ENCODE assay signal across 8 cellular contexts in genomic region chr13:51221674-51222509, GRCh38. TPM values are rescaled to one million over a fixed set of nuclear protein-coding genes. Genes with fewer than 3 reads are reported as not detected.
DNase-seq lines count a peak whose midpoint lies in the region; ATAC-seq and TF ChIP-seq lines count a peak whose summit lies in the region.

FAM124A (plus strand) TSS chr13:51222398; CDS start chr13:51222502, 104 bp downstream.

- no peaks in the 10 kb centered on the region for H3K4me1 Mint-ChIP-seq in activated T-helper 1 cell treated with anti-CD3 and anti-CD28 coated beads, Interleukin-12 subunit alpha, Interleukin-12 subunit beta, Interleukin-2, Interleukin-4 antibody, amounts not matched to agents 30 ng/mL and 10 ng/mL and 1 ng/mL, durations not matched to agents 14 hours and 24 hours and 36 hours (ENCODE audit: low read depth)
- peaks cover 5% of the 10 kb centered on the region for H3K4me1 Mint-ChIP-seq in nephron progenitor cell

- peaks cover 0 to 23% (median 7%) of the 10 kb centered on the region in 4 donors for H3K4me1 ChIP-seq in tibial nerve

- H3K4me3 Mint-ChIP-seq in activated T-helper 1 cell treated with anti-CD3 and anti-CD28 coated beads, Interleukin-12 subunit alpha, Interleukin-12 subunit beta, Interleukin-2, Interleukin-4 antibody, amounts not matched to agents 30 ng/mL and 10 ng/mL and 1 ng/mL, durations not matched to agents 14 hours and 24 hours and 36 hours = peak within 1 kb of the TSS; percentile 79
- peak within 1 kb of the TSS; percentile 82 for H3K4me3 Mint-ChIP-seq in nephron progenitor cell

- no peak for TF ChIP-seq EP300 in tibial nerve (IDR thresholded peaks at IDR 0.05)

- DNase-seq in NCI-H1436 (lab: John Stamatoyannopoulos, UW) (peak; percentile 15), NCI-H1436 treated with DMSO at 0.1 percent for 48 hours (lab: John Stamatoyannopoulos, UW) (no peak), NCI-H526 (lab: John Stamatoyannopoulos, UW) (peak; percentile 31 to 92), foreskin fibroblast (peak; percentile 25 to 73), nephron progenitor cell (peak; percentile 80), tibial nerve (ENCODE audit: low spot score in 2 of 2) (peak in 1 of 2 donors; percentile 9)
- peak; percentile 41 for DNase-seq in activated T-helper 1 cell treated with anti-CD3 and anti-CD28 coated beads, Interleukin-12 subunit alpha, Interleukin-12 subunit beta, Interleukin-2, Interleukin-4 antibody, amounts not matched to agents 30 ng/mL and 10 ng/mL and 1 ng/mL, durations not matched to agents 14 hours and 24 hours and 36 hours (ENCODE audit: low spot score)

- 1% methylated on average over 36 to 66 of the region's 86 CpGs for WGBS in tibial nerve, 2 donors

- ATAC-seq in HG02798 (IDR thresholded peaks at IDR 0.05; ENCODE audit: poor library complexity, unreplicated experiment) = peak; percentile 88

- H3K27ac Mint-ChIP-seq in activated T-helper 1 cell treated with anti-CD3 and anti-CD28 coated beads, Interleukin-12 subunit alpha, Interleukin-12 subunit beta, Interleukin-2, Interleukin-4 antibody, amounts not matched to agents 30 ng/mL and 10 ng/mL and 1 ng/mL, durations not matched to agents 14 hours and 24 hours and 36 hours = peak within 1 kb of the TSS; percentile 52
- no peak within 1 kb of the TSS for H3K27ac Mint-ChIP-seq in nephron progenitor cell

- no peaks in the 10 kb centered on the region for H3K9me3 Mint-ChIP-seq in activated T-helper 1 cell treated with anti-CD3 and anti-CD28 coated beads, Interleukin-12 subunit alpha, Interleukin-12 subunit beta, Interleukin-2, Interleukin-4 antibody, amounts not matched to agents 30 ng/mL and 10 ng/mL and 1 ng/mL, durations not matched to agents 14 hours and 24 hours and 36 hours
- H3K9me3 Mint-ChIP-seq in nephron progenitor cell = peaks cover 5% of the 10 kb centered on the region

- no peaks in the 10 kb centered on the region for H3K36me3 Mint-ChIP-seq in activated T-helper 1 cell treated with anti-CD3 and anti-CD28 coated beads, Interleukin-12 subunit alpha, Interleukin-12 subunit beta, Interleukin-2, Interleukin-4 antibody, amounts not matched to agents 30 ng/mL and 10 ng/mL and 1 ng/mL, durations not matched to agents 14 hours and 24 hours and 36 hours (ENCODE audit: low read depth)
- H3K36me3 Mint-ChIP-seq in nephron progenitor cell (ENCODE audit: low read depth) = no peaks in the 10 kb centered on the region

- H3K27me3 ChIP-seq in tibial nerve = no peaks in the 10 kb centered on the region

- intact Hi-C loops in activated T-helper 1 cell treated with anti-CD3 and anti-CD28 coated beads, Interleukin-12 subunit alpha, Interleukin-12 subunit beta, Interleukin-2, Interleukin-4 antibody, amounts not matched to agents 30 ng/mL and 10 ng/mL and 1 ng/mL, durations not matched to agents 14 hours and 24 hours and 36 hours (cut with micrococcal nuclease) = loop anchor here (2.0 to 10.0 kb wide), 3 partner anchors 65 to 575 kb away; no protein-coding TSS in a partner anchor

- TF ChIP-seq POLR2A in tibial nerve (IDR thresholded peaks at IDR 0.05) = peak in 1 of 2 donors; percentile 69

- H3K4me3 ChIP-seq in foreskin fibroblast (ENCODE audit: low read depth in 1 of 2, low read length in 2 of 2) (peak within 1 kb of the TSS; percentile 42 to 66), tibial nerve (peak within 1 kb of the TSS; percentile 66 to 91 (median 72))

- peak within 1 kb of the TSS; percentile 50 to 87 (median 61) for H3K27ac ChIP-seq in tibial nerve

- H3K9me3 ChIP-seq in tibial nerve = no peaks in the 10 kb centered on the region

- peaks cover 61% of the 10 kb centered on the region for H3K27me3 Mint-ChIP-seq in activated T-helper 1 cell treated with anti-CD3 and anti-CD28 coated beads, Interleukin-12 subunit alpha, Interleukin-12 subunit beta, Interleukin-2, Interleukin-4 antibody, amounts not matched to agents 30 ng/mL and 10 ng/mL and 1 ng/mL, durations not matched to agents 14 hours and 24 hours and 36 hours (ENCODE audit: insufficient read depth)
- H3K27me3 Mint-ChIP-seq in nephron progenitor cell (ENCODE audit: low read depth, poor library complexity) = peaks cover 77% of the 10 kb centered on the region

- TF ChIP-seq CTCF in foreskin fibroblast (IDR thresholded peaks at IDR 0.05; ENCODE audit: low read depth, low read length) (no peak), nephron progenitor cell (IDR thresholded peaks at IDR 0.05) (no peak), tibial nerve (IDR thresholded peaks at IDR 0.05) (peak in 4 of 5 experiments; percentile 38 to 82 (median 78))

- H3K36me3 ChIP-seq in tibial nerve = peaks cover 0 to 5% (median 0%) of the 10 kb centered on the region in 3 donors

RNA-seq across cellular contexts. Expression of gene FAM124A, which starts in this region (rescaled TPM):
- total RNA-seq in activated T-helper 1 cell treated with anti-CD3 and anti-CD28 coated beads, Interleukin-12 subunit alpha, Interleukin-12 subunit beta, Interleukin-2, Interleukin-4 antibody, amounts not matched to agents 30 ng/mL and 10 ng/mL and 1 ng/mL, durations not matched to agents 14 hours and 24 hours and 36 hours = 0.67 and 0.91 TPM in 2 replicates
- 10 to 100 TPM; 12.8 to 30.9 (median 21.8) TPM for total RNA-seq in tibial nerve

Comparison
In these comparisons a context has a peak if more than half of its experiments do, and no peak if none do; other contexts are left out.
1. Peak in DNase-seq in activated T-helper 1 cell treated with anti-CD3 and anti-CD28 coated beads, Interleukin-12 subunit alpha, Interleukin-12 subunit beta, Interleukin-2, Interleukin-4 antibody, amounts not matched to agents 30 ng/mL and 10 ng/mL and 1 ng/mL, durations not matched to agents 14 hours and 24 hours and 36 hours; RNA of the gene not detected or under 1 TPM.
2. CTCF ChIP-seq: peak in tibial nerve (4 of 5); none in foreskin fibroblast (single experiment) and nephron progenitor cell (single experiment).